ENCODE assay signal across 22 cellular contexts in the genomic region with DNA sequence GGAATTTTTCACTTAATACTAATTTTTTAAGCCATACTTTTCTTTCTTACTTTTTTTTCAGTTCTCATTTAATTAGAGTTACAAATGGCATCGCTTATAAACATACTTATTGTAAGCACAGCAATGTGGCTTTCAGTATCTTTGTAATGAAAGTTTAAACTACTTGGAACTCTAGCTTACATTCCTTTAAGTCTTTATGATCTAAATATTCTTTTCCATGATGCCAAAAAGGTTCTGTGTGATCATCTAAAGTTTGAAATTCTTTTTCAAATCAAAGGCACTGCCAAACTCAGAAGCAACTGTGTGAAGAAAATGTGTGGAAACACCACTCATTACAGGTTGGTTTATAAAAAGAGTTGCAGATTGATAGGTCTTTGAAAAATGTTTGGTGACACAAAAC.
DNase-seq lines count a peak whose midpoint lies in the region; ATAC-seq, FAIRE-seq and TF ChIP-seq lines count a peak whose summit lies in the region.
"Had no signal": no experiment of that assay in that cellular context is flagged by ENCODE, and none has a peak within 500 bp of the region (broad histone marks: within the 10 kb centered on the region; RNA-seq: fewer than 3 reads in every experiment).

No MANE protein-coding gene starts in this region.

- H3K36me3 ChIP-seq in astrocyte (ENCODE audit: insufficient read depth, low read length), result no peaks in the 10 kb centered on the region
- no peaks in the 10 kb centered on the region for H3K36me3 ChIP-seq in tibial artery
- no peaks in the 10 kb centered on the region for H3K36me3 ChIP-seq in gastrocnemius medialis
- H3K36me3 ChIP-seq: BLaER1 treated with 17β-estradiol and CSF1 and Interleukin-3, amounts not matched to agents 10 nM and 100 nM; MG63; SJCRH30 had no signal

- no peak for TF ChIP-seq POLR2A in gastrocnemius medialis (IDR thresholded peaks at IDR 0.05)

- in situ Hi-C loops in gastrocnemius medialis (cut with MboI; ENCODE audit: low sequenced_read_pairs in 4 of 4), result no loop called here

- no peaks in the 10 kb centered on the region for H3K9me3 Mint-ChIP-seq in HFFc6
- H3K9me3 Mint-ChIP-seq in astrocyte (ENCODE audit: unreplicated experiment), result no peaks in the 10 kb centered on the region
- H3K9me3 Mint-ChIP-seq: CD4-positive, alpha-beta T cell had no signal

- H3K36me3 Mint-ChIP-seq in HFFc6 (ENCODE audit: low read depth) (no peaks in the 10 kb centered on the region), astrocyte (ENCODE audit: low read depth, unreplicated experiment) (no peaks in the 10 kb centered on the region)

- no peaks in the 10 kb centered on the region for H3K27me3 ChIP-seq in astrocyte (ENCODE audit: insufficient read depth, low read length)
- H3K27me3 ChIP-seq in tibial artery, result no peaks in the 10 kb centered on the region
- no peaks in the 10 kb centered on the region for H3K27me3 ChIP-seq in gastrocnemius medialis
- H3K27me3 ChIP-seq: BLaER1 treated with 17β-estradiol and CSF1 and Interleukin-3, amounts not matched to agents 10 nM and 100 nM; SJCRH30 had no signal

- H3K79me2 ChIP-seq in astrocyte (ENCODE audit: insufficient read depth, low read length), result no peaks in the 10 kb centered on the region

- H4K20me1 ChIP-seq in astrocyte (ENCODE audit: insufficient read depth, low read length), result no peaks in the 10 kb centered on the region
- H4K20me1 ChIP-seq: BLaER1 treated with 17β-estradiol and CSF1 and Interleukin-3, amounts not matched to agents 10 nM and 100 nM had no signal

- no peak overlapping the region for H3K4me3 Mint-ChIP-seq in HFFc6
- no peak overlapping the region for H3K4me3 Mint-ChIP-seq in astrocyte (ENCODE audit: unreplicated experiment)
- H3K4me3 Mint-ChIP-seq: CD4-positive, alpha-beta T cell had no signal

- H3K4me1 Mint-ChIP-seq in HFFc6 (ENCODE audit: low read depth) (peaks cover 26% of the 10 kb centered on the region), astrocyte (ENCODE audit: low read depth, unreplicated experiment) (peaks cover 11% of the 10 kb centered on the region)

- H3K27me3 Mint-ChIP-seq in HFFc6 (ENCODE audit: insufficient read depth) (no peaks in the 10 kb centered on the region), astrocyte (ENCODE audit: low read depth, unreplicated experiment) (no peaks in the 10 kb centered on the region)
- H3K27me3 Mint-ChIP-seq: CD4-positive, alpha-beta T cell had no signal

- H3K27ac ChIP-seq in astrocyte (ENCODE audit: low read depth, low read length), result no peak overlapping the region
- peak overlapping the region; percentile 51 to 58 for H3K27ac ChIP-seq in tibial artery
- H3K27ac ChIP-seq in gastrocnemius medialis, result no peak overlapping the region
- H3K27ac ChIP-seq: BLaER1 treated with 17β-estradiol and CSF1 and Interleukin-3, amounts not matched to agents 10 nM and 100 nM; PC-9 had no signal

- no peak for TF ChIP-seq CTCF in HFFc6 (IDR thresholded peaks at IDR 0.05)
- TF ChIP-seq CTCF in astrocyte (IDR thresholded peaks at IDR 0.05; ENCODE audit: insufficient read depth, low read depth, low read length), result no peak
- no peak for TF ChIP-seq CTCF in tibial artery (IDR thresholded peaks at IDR 0.05)
- no peak for TF ChIP-seq CTCF in gastrocnemius medialis (IDR thresholded peaks at IDR 0.05 in 4 of 5, conservative IDR thresholded peaks at IDR 0.05 in 1 of 5)

- H3K9me3 ChIP-seq in astrocyte (ENCODE audit: insufficient read depth, low read depth, low read length), result no peaks in the 10 kb centered on the region
- no peaks in the 10 kb centered on the region for H3K9me3 ChIP-seq in tibial artery
- no peaks in the 10 kb centered on the region for H3K9me3 ChIP-seq in gastrocnemius medialis
- H3K9me3 ChIP-seq: BLaER1 treated with 17β-estradiol and CSF1 and Interleukin-3, amounts not matched to agents 10 nM and 100 nM; MG63; SJCRH30 had no signal

- ATAC-seq in HG03097 (IDR thresholded peaks at IDR 0.05; ENCODE audit: low FRiP score, unreplicated experiment) (no peak), gastrocnemius medialis (no peak)
- ATAC-seq: Right ventricle myocardium inferior had no signal

- H3K27ac Mint-ChIP-seq in HFFc6, result peak overlapping the region; percentile 17; the same call in 1 of the 2 replicates
- H3K27ac Mint-ChIP-seq in astrocyte (ENCODE audit: unreplicated experiment), result peak overlapping the region; percentile 42
- H3K27ac Mint-ChIP-seq: CD4-positive, alpha-beta T cell had no signal

- intact Hi-C loops in tibial artery (cut with DNase I; ENCODE audit: low total_unique reads), result no loop called here
- intact Hi-C loops in gastrocnemius medialis (cut with DNase I; ENCODE audit: low total_unique reads), result no loop called here

- H3K4me1 ChIP-seq in astrocyte (ENCODE audit: insufficient read depth, low read length) (no peaks in the 10 kb centered on the region), tibial artery (peaks cover 0 to 61% (median 5%) of the 10 kb centered on the region in 4 donors), gastrocnemius medialis (peaks cover 0 to 6% of the 10 kb centered on the region in 2 donors)
- H3K4me1 ChIP-seq: BLaER1 treated with 17β-estradiol and CSF1 and Interleukin-3, amounts not matched to agents 10 nM and 100 nM had no signal

- H3K4me3 ChIP-seq in astrocyte (ENCODE audit: insufficient read depth, low read depth, low read length) (no peak overlapping the region), tibial artery (no peak overlapping the region), gastrocnemius medialis (no peak overlapping the region)
- H3K4me3 ChIP-seq: BLaER1 treated with 17β-estradiol and CSF1 and Interleukin-3, amounts not matched to agents 10 nM and 100 nM; MG63; PC-9; SJCRH30 had no signal

- no peak overlapping the region for H2AFZ ChIP-seq in astrocyte (ENCODE audit: low read depth, low read length)
- H2AFZ ChIP-seq: PC-9 had no signal

- no peak overlapping the region for H3K9ac ChIP-seq in astrocyte (ENCODE audit: low read length)
- H3K9ac ChIP-seq: BLaER1 treated with 17β-estradiol and CSF1 and Interleukin-3, amounts not matched to agents 10 nM and 100 nM had no signal

- H3K4me2 ChIP-seq in astrocyte (ENCODE audit: low read length), result no peak overlapping the region
- H3K4me2 ChIP-seq: BLaER1 treated with 17β-estradiol and CSF1 and Interleukin-3, amounts not matched to agents 10 nM and 100 nM; PC-9 had no signal

- DNase-seq in HFFc6, result no peak
- DNase-seq in astrocyte (ENCODE audit: low read depth), result no peak
- peak; percentile 82 for DNase-seq in fibroblast of peridontal ligament (ENCODE audit: extremely low read depth)
- no peak for DNase-seq in tibial artery
- DNase-seq in stimulated activated CD4-positive, alpha-beta T cell treated with anti-CD3 and anti-CD28 coated beads, Interleukin-4, amount 100 ng/mL, for 24 hours, result no peak
- no peak for DNase-seq in gastrocnemius medialis
- DNase-seq: AML-193; CD4-positive, alpha-beta T cell; KG1; MG63; NCI-H2029; NCI-H446; NCI-H526; NCI-H82; PC-9 had no signal

- no peak for FAIRE-seq in astrocyte (lab: Jason Lieb, UNC)
- FAIRE-seq: A204.1, D721Med, H1 had no signal

Comparison
In these comparisons a context has a peak if more than half of its experiments do, and no peak if none do; other contexts are left out.
1. H3K27ac ChIP-seq: peak in tibial artery (2 of 2); none in astrocyte (single experiment) and gastrocnemius medialis (0 of 4).